ENCODE assay signal across 11 cellular contexts in the genomic region with DNA sequence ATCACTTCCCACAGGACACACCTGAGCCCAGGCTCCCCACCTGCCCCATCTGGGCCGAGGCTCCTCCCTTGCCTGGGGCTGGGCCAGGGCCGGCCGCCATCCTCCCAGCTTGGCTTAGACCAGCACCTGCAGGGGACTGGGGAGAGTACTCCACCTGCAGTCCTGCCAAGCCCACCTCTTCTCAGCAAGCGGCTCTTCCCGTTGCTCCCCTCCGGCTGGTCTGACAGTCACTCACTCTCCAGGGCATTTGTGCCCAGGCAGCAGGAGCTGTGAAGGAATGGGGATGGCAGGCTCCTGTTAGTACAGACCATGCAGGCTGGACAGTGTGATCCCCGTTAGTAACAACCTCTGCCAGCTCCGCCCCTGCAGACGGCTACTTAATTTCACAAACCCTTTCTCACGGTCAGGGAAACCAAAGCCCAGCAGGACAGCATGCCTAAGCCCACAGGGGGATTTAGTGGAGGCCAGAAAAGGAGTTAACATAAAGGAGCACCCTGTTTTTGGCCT. TPM values are rescaled to one million over a fixed set of nuclear protein-coding genes. Genes with fewer than 3 reads are reported as not detected.
DNase-seq lines count a peak whose midpoint lies in the region; ATAC-seq, FAIRE-seq and TF ChIP-seq lines count a peak whose summit lies in the region.
"Had no signal": no experiment of that assay in that cellular context is flagged by ENCODE, and none has a peak within 500 bp of the region (broad histone marks: within the 10 kb centered on the region; RNA-seq: fewer than 3 reads in every experiment).

Gene FYB2 (minus strand): TSS at position 12 of the 507 bp plus-strand sequence. CDS start 114 bp downstream, outside the sequence.

- H3K27me3 ChIP-seq in NT2/D1 (ENCODE audit: insufficient read depth, insufficient read length) = no peaks in the 10 kb centered on the region
- H3K27me3 ChIP-seq in right atrium auricular region = no peaks in the 10 kb centered on the region
- H3K27me3 ChIP-seq in pancreas = no peaks in the 10 kb centered on the region

- WGBS in pancreas, 2 donors = 35 to 43% methylated on average over 10 of the region's 10 CpGs

- peak within 1 kb of the TSS; percentile 39 for H3K27ac ChIP-seq in C4-2B
- H3K27ac ChIP-seq in right atrium auricular region = peak within 1 kb of the TSS; percentile 74 to 82
- peak within 1 kb of the TSS in 2 of 4 donors; percentile 57 to 68 for H3K27ac ChIP-seq in pancreas
- H3K27ac ChIP-seq: epithelial cell of prostate had no signal

- DNase-seq in NT2/D1 (ENCODE audit: low read depth, low spot score) = no peak
- DNase-seq in right atrium auricular region (ENCODE audit: low spot score) = no peak
- DNase-seq in pancreas = peak; percentile 43 to 85 (median 58)
- DNase-seq in HT-29 (ENCODE audit: low spot score) = no peak
- DNase-seq in HUDEP-2 (lab: John Stamatoyannopoulos, UW; ENCODE audit: unreplicated experiment in 76 of 76) = no peak
- DNase-seq in activated T-cell treated with anti-CD3 and anti-CD28 coated beads for 4 hours = no peak
- DNase-seq: activated CD4-positive, alpha-beta memory T cell treated with anti-CD3 and anti-CD28 coated beads, Interleukin-2, amount 10 ng/mL, durations not matched to agents 7 days and 5 days had no signal

- intact Hi-C loops in pancreas (cut with DNase I) = no loop called here

- H3K4me3 ChIP-seq in NT2/D1 (ENCODE audit: insufficient read length, low read depth) (no peak within 1 kb of the TSS), right atrium auricular region (no peak within 1 kb of the TSS), pancreas (no peak within 1 kb of the TSS)

- H3K9ac ChIP-seq in NT2/D1 (ENCODE audit: insufficient read length, low read depth) = peak within 1 kb of the TSS; percentile 8

- H3K36me3 ChIP-seq in NT2/D1 (ENCODE audit: insufficient read depth, insufficient read length, low read length) = no peaks in the 10 kb centered on the region
- no peaks in the 10 kb centered on the region for H3K36me3 ChIP-seq in right atrium auricular region
- no peaks in the 10 kb centered on the region for H3K36me3 ChIP-seq in pancreas

- H3K4me1 ChIP-seq in NT2/D1 (ENCODE audit: insufficient read depth, insufficient read length) = peaks cover 4% of the 10 kb centered on the region
- peaks cover 0 to 29% of the 10 kb centered on the region in 2 donors for H3K4me1 ChIP-seq in right atrium auricular region
- H3K4me1 ChIP-seq in pancreas = peaks cover 0 to 20% (median 13%) of the 10 kb centered on the region in 3 donors

- ATAC-seq in pancreas (peak; percentile 57 to 75 (median 68)), HG02623 (IDR thresholded peaks at IDR 0.05; ENCODE audit: unreplicated experiment) (no peak)

- no peak for FAIRE-seq in pancreas (lab: Jason Lieb, UNC)

- no peak for TF ChIP-seq CTCF in C4-2B (conservative IDR thresholded peaks at IDR 0.05)
- TF ChIP-seq CTCF in right atrium auricular region (IDR thresholded peaks at IDR 0.05) = no peak
- no peak for TF ChIP-seq CTCF in pancreas (IDR thresholded peaks at IDR 0.05)

- peaks cover 7% of the 10 kb centered on the region for H3K9me3 ChIP-seq in NT2/D1 (ENCODE audit: insufficient read depth, low read length)
- peaks cover 0 to 4% of the 10 kb centered on the region in 2 donors for H3K9me3 ChIP-seq in right atrium auricular region
- H3K9me3 ChIP-seq in pancreas = no peaks in the 10 kb centered on the region

RNA-seq across cellular contexts. Expression of gene FYB2, which starts in this region (rescaled TPM):
- total RNA-seq in right atrium auricular region (under 1 TPM; 0.39 to 0.70 TPM), pancreas (1 to 10 TPM in 4 of 6 donors, under 1 TPM in 2; 0.44 to 2.3 (median 1.1) TPM)
- polyA plus RNA-seq in pancreas = 1 to 10 TPM; 3.2 to 6.3 TPM
- not detected in 2 replicates for total RNA-seq in HT-29 (2014; rRNA removed; shearing (Covaris generic))
- total RNA-seq: activated CD4-positive, alpha-beta memory T cell treated with anti-CD3 and anti-CD28 coated beads, Interleukin-2, amount 10 ng/mL, durations not matched to agents 7 days and 5 days; pulmonary artery endothelial cell had no signal

Comparison
In these comparisons a context has a peak if more than half of its experiments do, and no peak if none do; other contexts are left out.
1. DNase-seq: peak in pancreas (6 of 6); none in NT2/D1 (single experiment), right atrium auricular region (single experiment), HT-29 (single experiment), HUDEP-2 (0 of 76) and activated T-cell treated with anti-CD3 and anti-CD28 coated beads for 4 hours (single experiment).